Comparison of ENCODE assay signal across 1 cellular context in genomic region chr6:145813285-145814034, GRCh38.
TF ChIP-seq lines count a peak whose summit lies in the region.

No MANE protein-coding gene starts in this region.

TF ChIP-seq in K562, 482 proteins besides CTCF, POLR2A, EP300 and RAD21 (continued from another document and continues in another):
- 0 out of 2 replicates have a peak, but pooled peaks have one; percentile 4 for TF ChIP-seq THRB (CRISPR knock-in tag; conservative IDR thresholded peaks at IDR 0.05)
- 0 out of 2 replicates have a peak, but pooled peaks have one; percentile 9 for TF ChIP-seq SOX6 (IDR thresholded peaks at IDR 0.05)
- no peak for TF ChIP-seq MTA3 (IDR thresholded peaks at IDR 0.05; ENCODE audit: borderline replicate concordance)
- TF ChIP-seq SAFB2 (IDR thresholded peaks at IDR 0.05; ENCODE audit: borderline replicate concordance, low read depth, low read length, severe bottlenecking) = no peak
- TF ChIP-seq POU5F1 (IDR thresholded peaks at IDR 0.05; ENCODE audit: borderline replicate concordance, low read depth, low read length, partially characterized antibody) = no peak
- no peak for TF ChIP-seq CREB5 (CRISPR knock-in tag; IDR thresholded peaks at IDR 0.05)
- TF ChIP-seq ZNF696 (CRISPR knock-in tag; conservative IDR thresholded peaks at IDR 0.05) = no peak
- no peak for TF ChIP-seq OTX1 (CRISPR knock-in tag; IDR thresholded peaks at IDR 0.05)
- no peak for TF ChIP-seq ZNF699 (CRISPR knock-in tag; IDR thresholded peaks at IDR 0.05; ENCODE audit: insufficient replicate concordance)
- no peak for TF ChIP-seq ZC3H4 (CRISPR knock-in tag; IDR thresholded peaks at IDR 0.05; ENCODE audit: borderline replicate concordance)
- TF ChIP-seq NFIX (CRISPR knock-in tag; IDR thresholded peaks at IDR 0.05; ENCODE audit: low read depth) = no peak
- peak; percentile 13; the same call in 1 of the 2 replicates for TF ChIP-seq ATF4 (CRISPR knock-in tag; IDR thresholded peaks at IDR 0.05)
- TF ChIP-seq BCOR (IDR thresholded peaks at IDR 0.05) = no peak
- TF ChIP-seq MED1 (CRISPR knock-in tag; IDR thresholded peaks at IDR 0.05; ENCODE audit: borderline replicate concordance) = no peak
- no peak for TF ChIP-seq MEF2A (IDR thresholded peaks at IDR 0.05; ENCODE audit: control insufficient read depth, low read depth, low read length)
- TF ChIP-seq BDP1 (IDR thresholded peaks at IDR 0.05; ENCODE audit: insufficient read depth, insufficient read length) = no peak
- no peak for TF ChIP-seq GABPB2 (CRISPR knock-in tag; conservative IDR thresholded peaks at IDR 0.05)
- no peak for TF ChIP-seq MECOM (CRISPR knock-in tag; IDR thresholded peaks at IDR 0.05)
- TF ChIP-seq ZNF23 (CRISPR knock-in tag; IDR thresholded peaks at IDR 0.05) = no peak
- TF ChIP-seq SNIP1 (IDR thresholded peaks at IDR 0.05; ENCODE audit: low read depth) = 0 out of 2 replicates have a peak, but pooled peaks have one; percentile 11
- no peak for TF ChIP-seq PHB2 (IDR thresholded peaks at IDR 0.05; ENCODE audit: low read depth)
- no peak for TF ChIP-seq DMBX1 (CRISPR knock-in tag; IDR thresholded peaks at IDR 0.05; ENCODE audit: borderline replicate concordance)
- TF ChIP-seq BRD4 (IDR thresholded peaks at IDR 0.05) = peak; percentile 69; the same call in 1 of the 2 replicates
- no peak for TF ChIP-seq PHF20 (IDR thresholded peaks at IDR 0.05; ENCODE audit: partially characterized antibody)
- TF ChIP-seq SFPQ (IDR thresholded peaks at IDR 0.05; ENCODE audit: low read depth, low read length) = no peak
- no peak for TF ChIP-seq E2F5 (CRISPR knock-in tag; IDR thresholded peaks at IDR 0.05)
- no peak for TF ChIP-seq POLR2AphosphoS2 (IDR thresholded peaks at IDR 0.05; ENCODE audit: low read length)
- TF ChIP-seq KLF6 (CRISPR knock-in tag; IDR thresholded peaks at IDR 0.05; ENCODE audit: borderline replicate concordance) = no peak
- TF ChIP-seq CGGBP1 (CRISPR knock-in tag; IDR thresholded peaks at IDR 0.05) = no peak
- peak; percentile 100 for TF ChIP-seq C11orf30 (IDR thresholded peaks at IDR 0.05; ENCODE audit: low read depth)
- no peak for TF ChIP-seq USF2 (CRISPR knock-in tag; IDR thresholded peaks at IDR 0.05)
- TF ChIP-seq PCBP1 (IDR thresholded peaks at IDR 0.05; ENCODE audit: low read depth, low read length, poor library complexity, severe bottlenecking) = no peak
- TF ChIP-seq CBFB (CRISPR knock-in tag; IDR thresholded peaks at IDR 0.05) = no peak
- TF ChIP-seq E2F8 (IDR thresholded peaks at IDR 0.05; ENCODE audit: low read depth, partially characterized antibody) = no peak
- TF ChIP-seq AFF1 (IDR thresholded peaks at IDR 0.05; ENCODE audit: low read depth in 1 of 2, partially characterized antibody in 2 of 2) = peak; percentile 26 to 38
- TF ChIP-seq NCOA2 (IDR thresholded peaks at IDR 0.05; ENCODE audit: partially characterized antibody in 2 of 2) = no peak
- no peak for TF ChIP-seq HNRNPL (IDR thresholded peaks at IDR 0.05; ENCODE audit: low read depth, low read length)
- no peak for TF ChIP-seq ZNF511 (CRISPR knock-in tag; IDR thresholded peaks at IDR 0.05)
- TF ChIP-seq L3MBTL2 (IDR thresholded peaks at IDR 0.05) = no peak
- TF ChIP-seq MTA2 (IDR thresholded peaks at IDR 0.05; ENCODE audit: low read depth) = no peak
- peak; percentile 85 for TF ChIP-seq FOSL1 (tag; conservative IDR thresholded peaks at IDR 0.05)
- TF ChIP-seq ZBTB26 (CRISPR knock-in tag; IDR thresholded peaks at IDR 0.05) = no peak
- peak; percentile 26 to 76; a peak in 1 of 4 replicates for TF ChIP-seq MLLT1 (IDR thresholded peaks at IDR 0.05)
- no peak; the same call in 1 of the 2 replicates for TF ChIP-seq CREB1 (IDR thresholded peaks at IDR 0.05)
- no peak for TF ChIP-seq CREB1 (CRISPR knock-in tag; IDR thresholded peaks at IDR 0.05)
